ENCODE assay signal across 8 cellular contexts in the genomic region with DNA sequence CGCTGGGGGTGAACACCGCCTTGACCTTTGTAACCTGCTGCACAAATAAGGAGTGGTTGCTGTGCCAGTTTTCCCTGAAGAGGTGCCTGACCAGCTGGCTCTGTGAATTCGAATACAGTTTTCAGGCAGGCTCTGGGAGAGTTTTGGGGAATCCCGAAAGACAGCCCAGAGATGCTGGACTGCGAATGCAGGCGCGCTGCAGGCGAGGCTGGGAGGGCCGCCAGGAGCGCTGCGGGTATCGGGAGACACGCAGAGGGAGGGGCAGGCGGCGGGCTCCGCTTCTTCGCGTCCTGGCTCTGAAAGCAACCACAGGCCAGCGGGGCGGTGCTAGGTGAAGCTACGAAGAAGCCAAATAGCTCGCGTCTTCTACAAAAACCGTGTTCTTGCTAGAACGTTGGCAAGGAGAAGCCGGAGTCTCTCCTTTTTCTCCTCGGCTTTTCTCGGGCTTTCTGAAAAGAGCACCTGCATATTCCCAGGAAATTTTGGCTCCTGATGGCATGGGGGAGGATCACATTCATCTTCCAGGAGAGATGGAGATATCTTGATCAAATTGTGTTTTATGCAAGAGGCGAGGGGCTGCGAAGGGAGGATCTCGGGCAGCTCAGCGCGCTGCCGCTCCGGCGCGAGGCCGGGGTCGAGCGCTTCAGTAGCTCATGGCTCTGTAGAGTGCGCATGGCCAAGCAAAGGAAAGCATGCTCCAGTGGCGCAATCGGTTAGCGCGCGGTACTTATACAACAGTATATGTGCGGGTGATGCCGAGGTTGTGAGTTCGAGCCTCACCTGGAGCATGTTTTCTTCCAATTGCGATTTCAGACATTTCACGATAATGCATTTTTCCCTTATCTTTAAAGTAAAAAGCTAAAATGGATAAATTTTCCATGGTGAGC.
A peak's percentile ranks its signal among the peaks of the same experiment; 100 is the strongest.
DNase-seq lines count a peak whose midpoint lies in the region; FAIRE-seq and TF ChIP-seq lines count a peak whose summit lies in the region.

No MANE protein-coding gene starts in this region.

- BruUV-seq in PC-9 (replicated peaks; lab: Mats Ljungman, UMichigan), result no TSS peak

- H3K27ac ChIP-seq in PC-9 (no peak overlapping the region), breast epithelium (no peak overlapping the region), mesendoderm (ENCODE audit: low read depth, low read length) (peak overlapping the region; percentile 69), subcutaneous abdominal adipose tissue (ENCODE audit: low read depth, low read length) (no peak overlapping the region)

- H3K4me2 ChIP-seq in PC-9, result peak overlapping the region; percentile 76
- peak overlapping the region; percentile 75 for H3K4me2 ChIP-seq in mesendoderm (ENCODE audit: low read length)

- H3K27me3 ChIP-seq in PC-9 (ENCODE audit: insufficient read depth, low read depth) (no peaks in the 10 kb centered on the region), breast epithelium (peaks cover 0 to 53% of the 10 kb centered on the region in 2 donors), mesendoderm (ENCODE audit: insufficient read depth, low read length, poor library complexity) (no peaks in the 10 kb centered on the region), subcutaneous abdominal adipose tissue (ENCODE audit: control insufficient read depth in 5 of 5, insufficient read depth in 4 of 5, low read length in 5 of 5) (peaks cover 8 to 38% (median 16%) of the 10 kb centered on the region in 5 donors)

- H3K79me2 ChIP-seq in PC-9 (ENCODE audit: low read depth) (no peaks in the 10 kb centered on the region), mesendoderm (ENCODE audit: control insufficient read depth, insufficient read depth, low read length) (no peaks in the 10 kb centered on the region)

- peak overlapping the region; percentile 72 for H3K9ac ChIP-seq in mesendoderm (ENCODE audit: low read length)
- no peak overlapping the region for H3K9ac ChIP-seq in subcutaneous abdominal adipose tissue (ENCODE audit: low read length in 5 of 5)

- no peak overlapping the region for H2BK5ac ChIP-seq in mesendoderm (ENCODE audit: low read length)

- H3K9me3 ChIP-seq in PC-9 (ENCODE audit: insufficient read depth, low read depth) (peaks cover 11% of the 10 kb centered on the region), breast epithelium (no peaks in the 10 kb centered on the region), subcutaneous abdominal adipose tissue (ENCODE audit: control insufficient read depth in 5 of 5, low read length in 5 of 5) (no peaks in the 10 kb centered on the region)

- DNase-seq in AG08396 (ENCODE audit: low spot score), result peak; percentile 39
- peak; percentile 28 for DNase-seq in H54 (ENCODE audit: insufficient read length, low spot score)
- DNase-seq in PC-9, result peak; percentile 62 to 73
- no peak for DNase-seq in breast epithelium (ENCODE audit: low spot score in 2 of 2)
- peak; percentile 92 for DNase-seq in mesendoderm
- no peak for DNase-seq in 8988T
- DNase-seq in cerebellar nuclear complex (lab: John Stamatoyannopoulos, UW), result no peak

- intact Hi-C loops in PC-9 (cut with micrococcal nuclease; ENCODE audit: unreplicated experiment) (loop anchor here (5.0 kb wide), 1 partner anchor 36 kb away; no protein-coding TSS in a partner anchor), breast epithelium (cut with DNase I; ENCODE audit: low total_unique reads) (no loop called here)

- H4K8ac ChIP-seq in mesendoderm (ENCODE audit: low read depth, low read length), result no peak overlapping the region

- no peak overlapping the region for H2BK15ac ChIP-seq in mesendoderm (replicated peaks; ENCODE audit: low read depth)

- no peak overlapping the region for H4K5ac ChIP-seq in mesendoderm (ENCODE audit: low read length)

- H3K4me1 ChIP-seq in PC-9 (replicated peaks; ENCODE audit: insufficient read depth), result 0 out of 2 replicates have a peak, but pooled peaks cover 11% of the 10 kb centered on the region
- no peaks in the 10 kb centered on the region for H3K4me1 ChIP-seq in breast epithelium
- H3K4me1 ChIP-seq in mesendoderm (ENCODE audit: control insufficient read depth, low read depth, low read length), result peaks cover 2% of the 10 kb centered on the region
- peaks cover 1 to 12% (median 8%) of the 10 kb centered on the region in 5 donors for H3K4me1 ChIP-seq in subcutaneous abdominal adipose tissue (ENCODE audit: control insufficient read depth in 5 of 5, insufficient read depth in 5 of 5, low read length in 5 of 5)

- peaks cover 20% of the 10 kb centered on the region for H3F3A ChIP-seq in PC-9 (ENCODE audit: insufficient read depth, low read depth)

- H3K9me2 ChIP-seq in PC-9 (ENCODE audit: insufficient read depth), result no peaks in the 10 kb centered on the region

- H3K4ac ChIP-seq in mesendoderm (ENCODE audit: low read depth, low read length), result no peak overlapping the region

- H2AFZ ChIP-seq in PC-9, result peak overlapping the region; percentile 80

- peak overlapping the region; percentile 16 for H2BK120ac ChIP-seq in mesendoderm (ENCODE audit: low read depth, low read length)

- H3K18ac ChIP-seq in mesendoderm (ENCODE audit: low read length), result peak overlapping the region; percentile 40

- no peaks in the 10 kb centered on the region for H4K20me1 ChIP-seq in PC-9 (ENCODE audit: insufficient read depth)

- no peak overlapping the region for H2AK5ac ChIP-seq in mesendoderm (ENCODE audit: low read length)

- H3K56ac ChIP-seq in mesendoderm (ENCODE audit: low read length), result peak overlapping the region; percentile 89

- no peak for FAIRE-seq in H54 (lab: Jason Lieb, UNC)

- no peak overlapping the region for H3K23ac ChIP-seq in mesendoderm (ENCODE audit: low read length)

- WGBS in mesendoderm (ENCODE audit: extremely low coverage, insufficient coverage, low lambda C conversion rate), result no CpG with 5 or more reads among the region's 51 CpGs

- H3K4me3 ChIP-seq in PC-9 (peak overlapping the region; percentile 59), breast epithelium (peak overlapping the region in 2 of 3 donors; percentile 20 to 46), mesendoderm (ENCODE audit: low read length) (peak overlapping the region; percentile 83), subcutaneous abdominal adipose tissue (ENCODE audit: low read depth in 1 of 5, low read length in 5 of 5) (peak overlapping the region in 4 of 5 donors; percentile 2 to 40 (median 24))

- TF ChIP-seq CTCF in PC-9 (conservative IDR thresholded peaks at IDR 0.05) (no peak), breast epithelium (IDR thresholded peaks at IDR 0.05) (no peak)

- H3K36me3 ChIP-seq in PC-9 (ENCODE audit: low read depth) (no peaks in the 10 kb centered on the region), breast epithelium (no peaks in the 10 kb centered on the region), mesendoderm (ENCODE audit: control insufficient read depth, insufficient read depth, low read length) (no peaks in the 10 kb centered on the region), subcutaneous abdominal adipose tissue (ENCODE audit: control insufficient read depth in 5 of 5, insufficient read depth in 5 of 5, low read length in 5 of 5) (no peaks in the 10 kb centered on the region)

- no peak for TF ChIP-seq POLR2A in H54 (IDR thresholded peaks at IDR 0.05; ENCODE audit: low read depth, low read length)
- no peak for TF ChIP-seq POLR2A in breast epithelium (IDR thresholded peaks at IDR 0.05)

- no peaks in the 10 kb centered on the region for H3K79me1 ChIP-seq in mesendoderm (ENCODE audit: low read length)

- CTCF ChIA-PET in PC-9 (lab: Charles Lee), result interaction anchor here (0.6 to 1.0 kb wide), 2 partner anchors 13 to 14 kb away, joined by 3 read pairs; no protein-coding TSS in a partner anchor

- POLR2A ChIA-PET in PC-9 (lab: Charles Lee; ENCODE audit: unreplicated experiment), result interaction anchor here (0.6 to 0.7 kb wide), 2 partner anchors 22 to 382 kb away, joined by 4 to 6 read pairs; no protein-coding TSS in a partner anchor

Comparison
In these comparisons a context has a peak if more than half of its experiments do, and no peak if none do; other contexts are left out.
1. DNase-seq: peak in AG08396 (single experiment), H54 (single experiment), PC-9 (2 of 2) and mesendoderm (single experiment); none in breast epithelium (0 of 2), 8988T (single experiment) and cerebellar nuclear complex (0 of 2).
2. H3K4me3 ChIP-seq: peak in every context shown above with its lines; median percentile 83 in mesendoderm; 59 in PC-9; 33 in breast epithelium; 24 in subcutaneous abdominal adipose tissue.